In the genomic region with DNA sequence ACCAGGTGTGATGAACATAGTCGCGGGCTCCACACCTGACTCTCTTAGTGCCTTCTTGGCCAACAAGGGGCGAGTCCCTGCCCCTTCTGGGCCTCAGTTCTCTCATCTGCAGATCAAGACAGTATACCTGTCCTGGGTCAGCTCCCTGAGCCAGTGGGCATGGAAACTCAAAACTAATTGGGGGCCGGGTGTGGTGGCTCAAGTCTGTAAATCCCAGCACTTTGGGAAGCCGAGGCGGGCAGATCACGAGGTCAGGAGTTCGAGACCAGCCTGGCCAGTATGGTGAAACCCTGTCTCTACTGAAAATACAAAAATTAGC, we compare ENCODE assay signal across 8 cellular contexts. TPM values are rescaled to one million over a fixed set of nuclear protein-coding genes. Genes with fewer than 3 reads are reported as not detected.
DNase-seq lines count a peak whose midpoint lies in the region; ATAC-seq and TF ChIP-seq lines count a peak whose summit lies in the region.
"Not testable (repeated sequence)": the region's sequence is repeated elsewhere in the genome, so short reads cannot be mapped to it uniquely, and the experiment has no call there.

No MANE protein-coding gene starts in this region.

- H2AFZ ChIP-seq in GM23338; OCI-LY7 (ENCODE audit: low read length): not testable (repeated sequence)

- intact Hi-C loops in OCI-LY7 (cut with micrococcal nuclease; ENCODE audit: unreplicated experiment) = loop anchor here (5.0 kb wide), 1 partner anchor 293 kb away; the partner anchor contains the start of gene IMP3
- intact Hi-C loops in left cardiac atrium (cut with DNase I) = not testable (repeated sequence)

- peak overlapping the region; percentile 94 to 100 (median 99) for H3K4me2 ChIP-seq in BLaER1 treated with 17β-estradiol and CSF1 and Interleukin-3, amounts not matched to agents 10 nM and 100 nM
- H3K4me2 ChIP-seq in GM23338 (peak overlapping the region; percentile 97), OCI-LY7 (ENCODE audit: low read length) (peak overlapping the region; percentile 89; the same call in 1 of the 2 replicates)

- POLR2A ChIA-PET in OCI-LY7 (lab: Charles Lee) = not testable (repeated sequence)
- POLR2A ChIA-PET in activated CD4-positive, alpha-beta memory T cell treated with anti-CD3 and anti-CD28 coated beads, Interleukin-2, amount 10 ng/mL, durations not matched to agents 7 days and 5 days (lab: Charles Lee) = interaction anchor here (0.6 to 9.5 kb wide), 5 partner anchors 11 to 105 kb away, joined by 3 to 89 read pairs (median 7); partner anchors contain the start of gene MAN2C1

- not testable (repeated sequence) for H3F3A ChIP-seq in GM23338 (replicated peaks; ENCODE audit: low read depth)

- H4K20me1 ChIP-seq in BLaER1 treated with 17β-estradiol and CSF1 and Interleukin-3, amounts not matched to agents 10 nM and 100 nM = peaks cover 0 to 42% (median 11%) of the 10 kb centered on the region in 11 experiments; a peak in 14 of 22 replicates
- H4K20me1 ChIP-seq in GM23338 (replicated peaks; ENCODE audit: insufficient read depth); OCI-LY7 (ENCODE audit: insufficient read depth, low read length): not testable (repeated sequence)

- peak overlapping the region; percentile 70 to 94 (median 82); a peak in 18 of 20 replicates for H3K4me3 ChIP-seq in BLaER1 treated with 17β-estradiol and CSF1 and Interleukin-3, amounts not matched to agents 10 nM and 100 nM
- peak overlapping the region; percentile 95; the same call in 1 of the 2 replicates for H3K4me3 ChIP-seq in GM23338
- H3K4me3 ChIP-seq in OCI-LY7 (ENCODE audit: low read depth, low read length, poor library complexity, severe bottlenecking) = peak overlapping the region; percentile 88

- H3K79me2 ChIP-seq in GM23338 (replicated peaks; ENCODE audit: insufficient read depth); OCI-LY7 (ENCODE audit: insufficient read depth, low read depth, low read length): not testable (repeated sequence)

- H3K27ac ChIP-seq in BLaER1 treated with 17β-estradiol and CSF1 and Interleukin-3, amounts not matched to agents 10 nM and 100 nM = peak overlapping the region in 10 of 11 experiments; percentile 31 to 87 (median 59); a peak in 15 of 22 replicates
- H3K27ac ChIP-seq in GM23338 (ENCODE audit: low read depth) = not testable (repeated sequence)
- peak overlapping the region; percentile 47 for H3K27ac ChIP-seq in OCI-LY7 (ENCODE audit: low read depth, low read length, poor library complexity, severe bottlenecking)

- not testable (repeated sequence) for H3K9me2 ChIP-seq in GM23338 (ENCODE audit: insufficient read depth); OCI-LY7 (ENCODE audit: insufficient read depth, low read length)

- H3K4me1 Mint-ChIP-seq in GM23338 = not testable (repeated sequence)
- peaks cover 39% of the 10 kb centered on the region for H3K4me1 Mint-ChIP-seq in activated CD4-positive, alpha-beta memory T cell treated with anti-CD3 and anti-CD28 coated beads, Interleukin-2, amount 10 ng/mL, durations not matched to agents 7 days and 5 days
- peaks cover 30% of the 10 kb centered on the region for H3K4me1 Mint-ChIP-seq in activated naive CD8-positive, alpha-beta T cell treated with anti-CD3 and anti-CD28 coated beads for 36 hours
- peaks cover 29 to 33% of the 10 kb centered on the region in 2 donors for H3K4me1 Mint-ChIP-seq in natural killer cell treated with Interleukin-12 subunit alpha and Interleukin-12 subunit beta and Interleukin-15 and Interleukin-18, amount 100 ng/mL, for 72 hours (ENCODE audit: low read depth in 2 of 2)
- H3K4me1 Mint-ChIP-seq in stimulated activated effector memory CD8-positive, alpha-beta T cell treated with anti-CD3 and anti-CD28 coated beads, Interleukin-12 subunit alpha, Interleukin-12 subunit beta, amount 100 ng/mL, for 72 hours = peaks cover 39% of the 10 kb centered on the region

- TF ChIP-seq CTCF in GM23338 (conservative IDR thresholded peaks at IDR 0.05; ENCODE audit: low read depth in 2 of 2); OCI-LY7 (conservative IDR thresholded peaks at IDR 0.05; ENCODE audit: low read length): not testable (repeated sequence)

- peaks cover 12 to 22% (median 18%) of the 10 kb centered on the region in 11 experiments; a peak in 20 of 22 replicates for H3K9me3 ChIP-seq in BLaER1 treated with 17β-estradiol and CSF1 and Interleukin-3, amounts not matched to agents 10 nM and 100 nM (replicated peaks in 1 of 11)
- H3K9me3 ChIP-seq in OCI-LY7 (ENCODE audit: low read length) = not testable (repeated sequence)

- H3K36me3 ChIP-seq in BLaER1 treated with 17β-estradiol and CSF1 and Interleukin-3, amounts not matched to agents 10 nM and 100 nM = peaks cover 0 to 28% (median 18%) of the 10 kb centered on the region in 11 experiments; a peak in 15 of 22 replicates
- not testable (repeated sequence) for H3K36me3 ChIP-seq in GM23338 (ENCODE audit: insufficient read depth)
- H3K36me3 ChIP-seq in OCI-LY7 (ENCODE audit: insufficient read depth, low read length) = peaks cover 56% of the 10 kb centered on the region

- not testable (repeated sequence) for ATAC-seq in GM23338; left cardiac atrium; natural killer cell treated with Interleukin-12 subunit alpha and Interleukin-12 subunit beta and Interleukin-15 and Interleukin-18, amount 100 ng/mL, for 72 hours; stimulated activated effector memory CD8-positive, alpha-beta T cell treated with anti-CD3 and anti-CD28 coated beads, Interleukin-12 subunit alpha, Interleukin-12 subunit beta, amount 100 ng/mL, for 72 hours

- H3K9me3 Mint-ChIP-seq in GM23338; natural killer cell treated with Interleukin-12 subunit alpha and Interleukin-12 subunit beta and Interleukin-15 and Interleukin-18, amount 100 ng/mL, for 72 hours; stimulated activated effector memory CD8-positive, alpha-beta T cell treated with anti-CD3 and anti-CD28 coated beads, Interleukin-12 subunit alpha, Interleukin-12 subunit beta, amount 100 ng/mL, for 72 hours: not testable (repeated sequence)
- H3K9me3 Mint-ChIP-seq in activated CD4-positive, alpha-beta memory T cell treated with anti-CD3 and anti-CD28 coated beads, Interleukin-2, amount 10 ng/mL, durations not matched to agents 7 days and 5 days = peaks cover 18% of the 10 kb centered on the region
- peaks cover 11% of the 10 kb centered on the region for H3K9me3 Mint-ChIP-seq in activated naive CD8-positive, alpha-beta T cell treated with anti-CD3 and anti-CD28 coated beads for 36 hours

- CTCF ChIA-PET in OCI-LY7 (lab: Charles Lee; ENCODE audit: unreplicated experiment) = not testable (repeated sequence)
- CTCF ChIA-PET in activated CD4-positive, alpha-beta memory T cell treated with anti-CD3 and anti-CD28 coated beads, Interleukin-2, amount 10 ng/mL, durations not matched to agents 7 days and 5 days (lab: Charles Lee) = interaction anchor here (0.8 kb wide), 1 partner anchor 18 kb away, joined by 3 read pairs; no protein-coding TSS in a partner anchor

- not testable (repeated sequence) for H3K9ac ChIP-seq in BLaER1 treated with 17β-estradiol and CSF1 and Interleukin-3, amounts not matched to agents 10 nM and 100 nM

- peaks cover 0 to 16% (median 0%) of the 10 kb centered on the region in 11 experiments; a peak in 6 of 22 replicates for H3K27me3 ChIP-seq in BLaER1 treated with 17β-estradiol and CSF1 and Interleukin-3, amounts not matched to agents 10 nM and 100 nM
- H3K27me3 ChIP-seq in GM23338 (ENCODE audit: insufficient read depth) = peaks cover 36% of the 10 kb centered on the region

- H3K27ac Mint-ChIP-seq in GM23338 = not testable (repeated sequence)
- H3K27ac Mint-ChIP-seq in activated CD4-positive, alpha-beta memory T cell treated with anti-CD3 and anti-CD28 coated beads, Interleukin-2, amount 10 ng/mL, durations not matched to agents 7 days and 5 days = peak overlapping the region; percentile 99
- H3K27ac Mint-ChIP-seq in activated naive CD8-positive, alpha-beta T cell treated with anti-CD3 and anti-CD28 coated beads for 36 hours = peak overlapping the region; percentile 94
- peak overlapping the region; percentile 85 to 89 for H3K27ac Mint-ChIP-seq in natural killer cell treated with Interleukin-12 subunit alpha and Interleukin-12 subunit beta and Interleukin-15 and Interleukin-18, amount 100 ng/mL, for 72 hours
- peak overlapping the region; percentile 93 for H3K27ac Mint-ChIP-seq in stimulated activated effector memory CD8-positive, alpha-beta T cell treated with anti-CD3 and anti-CD28 coated beads, Interleukin-12 subunit alpha, Interleukin-12 subunit beta, amount 100 ng/mL, for 72 hours

- H3K4me1 ChIP-seq in BLaER1 treated with 17β-estradiol and CSF1 and Interleukin-3, amounts not matched to agents 10 nM and 100 nM = peaks cover 26 to 81% (median 61%) of the 10 kb centered on the region in 10 experiments
- H3K4me1 ChIP-seq in GM23338 (ENCODE audit: insufficient read depth) = not testable (repeated sequence)
- H3K4me1 ChIP-seq in OCI-LY7 (ENCODE audit: insufficient read depth, low read length, poor library complexity, severe bottlenecking) = peaks cover 50% of the 10 kb centered on the region

- BruUV-seq in OCI-LY7 (replicated peaks; lab: Mats Ljungman, UMichigan) = not testable (repeated sequence)

- 0 out of 3 replicates have a peak overlapping the region, but pooled peaks have one; percentile 92 for H3K4me3 Mint-ChIP-seq in GM23338
- H3K4me3 Mint-ChIP-seq in activated CD4-positive, alpha-beta memory T cell treated with anti-CD3 and anti-CD28 coated beads, Interleukin-2, amount 10 ng/mL, durations not matched to agents 7 days and 5 days; activated naive CD8-positive, alpha-beta T cell treated with anti-CD3 and anti-CD28 coated beads for 36 hours: not testable (repeated sequence)
- peak overlapping the region; percentile 77 for H3K4me3 Mint-ChIP-seq in natural killer cell treated with Interleukin-12 subunit alpha and Interleukin-12 subunit beta and Interleukin-15 and Interleukin-18, amount 100 ng/mL, for 72 hours
- peak overlapping the region; percentile 81 for H3K4me3 Mint-ChIP-seq in stimulated activated effector memory CD8-positive, alpha-beta T cell treated with anti-CD3 and anti-CD28 coated beads, Interleukin-12 subunit alpha, Interleukin-12 subunit beta, amount 100 ng/mL, for 72 hours

- not testable (repeated sequence) for DNase-seq in GM23338 (ENCODE audit: low spot score); OCI-LY7 (ENCODE audit: low spot score); activated CD4-positive, alpha-beta memory T cell treated with anti-CD3 and anti-CD28 coated beads, Interleukin-2, amount 10 ng/mL, durations not matched to agents 7 days and 5 days; activated naive CD8-positive, alpha-beta T cell treated with anti-CD3 and anti-CD28 coated beads for 36 hours; natural killer cell treated with Interleukin-12 subunit alpha and Interleukin-12 subunit beta and Interleukin-15 and Interleukin-18, amount 100 ng/mL, for 72 hours (ENCODE audit: low spot score); stimulated activated effector memory CD8-positive, alpha-beta T cell treated with anti-CD3 and anti-CD28 coated beads, Interleukin-12 subunit alpha, Interleukin-12 subunit beta, amount 100 ng/mL, for 72 hours (ENCODE audit: low spot score in 2 of 2)
- DNase-seq in left cardiac atrium = peak; percentile 22

- peaks cover 32% of the 10 kb centered on the region for H3K27me3 Mint-ChIP-seq in GM23338 (ENCODE audit: insufficient read depth, low read depth, poor library complexity)
- peaks cover 23% of the 10 kb centered on the region for H3K27me3 Mint-ChIP-seq in activated CD4-positive, alpha-beta memory T cell treated with anti-CD3 and anti-CD28 coated beads, Interleukin-2, amount 10 ng/mL, durations not matched to agents 7 days and 5 days
- not testable (repeated sequence) for H3K27me3 Mint-ChIP-seq in activated naive CD8-positive, alpha-beta T cell treated with anti-CD3 and anti-CD28 coated beads for 36 hours; natural killer cell treated with Interleukin-12 subunit alpha and Interleukin-12 subunit beta and Interleukin-15 and Interleukin-18, amount 100 ng/mL, for 72 hours

- H3K36me3 Mint-ChIP-seq in GM23338 (ENCODE audit: low read depth); natural killer cell treated with Interleukin-12 subunit alpha and Interleukin-12 subunit beta and Interleukin-15 and Interleukin-18, amount 100 ng/mL, for 72 hours: not testable (repeated sequence)
- H3K36me3 Mint-ChIP-seq in activated CD4-positive, alpha-beta memory T cell treated with anti-CD3 and anti-CD28 coated beads, Interleukin-2, amount 10 ng/mL, durations not matched to agents 7 days and 5 days (ENCODE audit: low read depth) = peaks cover 56% of the 10 kb centered on the region
- H3K36me3 Mint-ChIP-seq in activated naive CD8-positive, alpha-beta T cell treated with anti-CD3 and anti-CD28 coated beads for 36 hours = peaks cover 32% of the 10 kb centered on the region
- H3K36me3 Mint-ChIP-seq in stimulated activated effector memory CD8-positive, alpha-beta T cell treated with anti-CD3 and anti-CD28 coated beads, Interleukin-12 subunit alpha, Interleukin-12 subunit beta, amount 100 ng/mL, for 72 hours = peaks cover 26% of the 10 kb centered on the region

RNA-seq across cellular contexts. Expression of gene NEIL1, which starts 2.5 kb away (rescaled TPM):
- total RNA-seq in GM23338 (2014; rRNA removed; shearing (Covaris generic)) = 9.7 and 17.0 TPM in 2 replicates
- polyA plus RNA-seq in GM23338 (2016; fragmentation: Nextera tagmentation; extraction: Ambion mirVana) = 6.2 and 11.7 TPM in 2 replicates
- 128 and 159 TPM in 2 replicates for total RNA-seq in OCI-LY7 (2014; rRNA removed; shearing (Covaris generic))
- total RNA-seq in OCI-LY7 (2022) = 99.5 and 105 TPM in 2 replicates
- 1 to 10 TPM; 6.9 to 7.0 TPM for total RNA-seq in activated CD4-positive, alpha-beta memory T cell treated with anti-CD3 and anti-CD28 coated beads, Interleukin-2, amount 10 ng/mL, durations not matched to agents 7 days and 5 days
- 1 to 10 TPM; 5.4 to 7.3 TPM for total RNA-seq in activated naive CD8-positive, alpha-beta T cell treated with anti-CD3 and anti-CD28 coated beads for 36 hours
- total RNA-seq in left cardiac atrium = 10 to 100 TPM in 1 of 2 donors, 1 to 10 TPM in 1; 9.5 to 12.1 TPM
- total RNA-seq in natural killer cell treated with Interleukin-12 subunit alpha and Interleukin-12 subunit beta and Interleukin-15 and Interleukin-18, amount 100 ng/mL, for 72 hours = 10 to 100 TPM; 12.4 to 22.3 TPM

RNA-seq across cellular contexts. Expression of gene COMMD4, which starts 13.4 kb away (rescaled TPM):
- total RNA-seq in GM23338 (2014; rRNA removed; shearing (Covaris generic)) = 131 and 166 TPM in 2 replicates
- 128 and 131 TPM in 2 replicates for polyA plus RNA-seq in GM23338 (2016; fragmentation: Nextera tagmentation; extraction: Ambion mirVana)
- 123 and 129 TPM in 2 replicates for total RNA-seq in OCI-LY7 (2014; rRNA removed; shearing (Covaris generic))
- total RNA-seq in OCI-LY7 (2022) = 120 and 133 TPM in 2 replicates
- total RNA-seq in activated CD4-positive, alpha-beta memory T cell treated with anti-CD3 and anti-CD28 coated beads, Interleukin-2, amount 10 ng/mL, durations not matched to agents 7 days and 5 days = 10 to 100 TPM; 87.8 to 91.0 TPM
- 10 to 100 TPM; 92.7 to 97.4 TPM for total RNA-seq in activated naive CD8-positive, alpha-beta T cell treated with anti-CD3 and anti-CD28 coated beads for 36 hours
- 10 to 100 TPM; 31.9 to 35.5 TPM for total RNA-seq in left cardiac atrium
- 10 to 100 TPM; 54.4 to 96.2 TPM for total RNA-seq in natural killer cell treated with Interleukin-12 subunit alpha and Interleukin-12 subunit beta and Interleukin-15 and Interleukin-18, amount 100 ng/mL, for 72 hours

RNA-seq across cellular contexts. Expression of gene MAN2C1, which starts 19.1 kb away (rescaled TPM):
- 129 and 131 TPM in 2 replicates for total RNA-seq in GM23338 (2014; rRNA removed; shearing (Covaris generic))
- polyA plus RNA-seq in GM23338 (2016; fragmentation: Nextera tagmentation; extraction: Ambion mirVana) = 31.4 and 42.3 TPM in 2 replicates
- 98.8 and 113 TPM in 2 replicates for total RNA-seq in OCI-LY7 (2014; rRNA removed; shearing (Covaris generic))
- 141 and 155 TPM in 2 replicates for total RNA-seq in OCI-LY7 (2022)
- total RNA-seq in activated CD4-positive, alpha-beta memory T cell treated with anti-CD3 and anti-CD28 coated beads, Interleukin-2, amount 10 ng/mL, durations not matched to agents 7 days and 5 days = 100 to 1,000 TPM; 174 to 196 TPM
- 100 to 1,000 TPM; 123 to 135 TPM for total RNA-seq in activated naive CD8-positive, alpha-beta T cell treated with anti-CD3 and anti-CD28 coated beads for 36 hours
- 100 to 1,000 TPM; 102 to 148 TPM for total RNA-seq in left cardiac atrium
- 100 to 1,000 TPM; 213 to 295 TPM for total RNA-seq in natural killer cell treated with Interleukin-12 subunit alpha and Interleukin-12 subunit beta and Interleukin-15 and Interleukin-18, amount 100 ng/mL, for 72 hours
